Comparison of ENCODE assay signal across 29 cellular contexts in the genomic region with DNA sequence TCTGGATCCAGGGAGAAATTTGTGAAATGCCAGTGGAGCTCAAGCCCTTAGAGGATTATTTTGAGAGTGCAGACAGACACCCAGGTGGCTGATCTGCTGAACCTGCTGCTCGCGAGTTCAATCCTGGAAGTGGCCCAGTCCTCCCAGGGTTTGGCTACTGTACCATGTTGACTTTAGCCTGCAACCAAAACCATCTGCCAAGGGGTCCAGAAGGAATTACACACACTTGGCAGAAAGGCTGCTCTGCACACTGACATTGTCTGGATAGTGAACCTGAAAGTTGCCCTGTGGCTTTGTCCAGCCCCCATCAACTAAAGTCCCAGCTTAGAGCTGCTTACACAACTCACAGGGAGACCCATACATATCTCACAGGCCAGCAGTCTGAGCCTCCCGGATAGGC. TPM values are rescaled to one million over a fixed set of nuclear protein-coding genes. Genes with fewer than 3 reads are reported as not detected.
DNase-seq lines count a peak whose midpoint lies in the region; ATAC-seq, FAIRE-seq and TF ChIP-seq lines count a peak whose summit lies in the region.
"Had no signal": no experiment of that assay in that cellular context is flagged by ENCODE, and none has a peak within 500 bp of the region (broad histone marks: within the 10 kb centered on the region; RNA-seq: fewer than 3 reads in every experiment).

No MANE protein-coding gene starts in this region.

- no peak for TF ChIP-seq CTCF in pancreas (IDR thresholded peaks at IDR 0.05)

- H3K4me3 ChIP-seq in pancreas (no peak overlapping the region), Karpas-422 (ENCODE audit: low read length) (no peak overlapping the region)
- H3K4me3 ChIP-seq: BLaER1 treated with 17β-estradiol and CSF1 and Interleukin-3, amounts not matched to agents 10 nM and 100 nM; Peyer's patch; SK-N-MC had no signal

- H3K27ac ChIP-seq in pancreas (no peak overlapping the region), Karpas-422 (ENCODE audit: low read length) (no peak overlapping the region)
- H3K27ac ChIP-seq: Peyer's patch, SK-N-MC had no signal

- peaks cover 0 to 3% (median 0%) of the 10 kb centered on the region in 3 donors for H3K4me1 ChIP-seq in pancreas
- H3K4me1 ChIP-seq in Karpas-422 (ENCODE audit: low read length): no peaks in the 10 kb centered on the region
- H3K4me1 ChIP-seq: Caco-2, Peyer's patch had no signal

- DNase-seq in NCI-H82 (lab: John Stamatoyannopoulos, UW) (peak; percentile 39), NCI-H82 treated with DMSO at 0.1 percent for 48 hours (lab: John Stamatoyannopoulos, UW; ENCODE audit: unreplicated experiment) (no peak), NCI-H446 (lab: John Stamatoyannopoulos, UW) (peak; percentile 74 to 93), astrocyte of the hippocampus (ENCODE audit: low read depth, low spot score) (peak; percentile 20), pancreas (no peak), NCI-H1694 treated with DMSO at 0.1 percent for 48 hours (lab: John Stamatoyannopoulos, UW) (no peak), Karpas-422 (no peak)
- no peak for DNase-seq in activated CD8-positive, alpha-beta memory T cell treated with anti-CD3 and anti-CD28 coated beads, Interleukin-2, amount 50 U/mL, for 48 hours
- DNase-seq: Caco-2; CD8-positive, alpha-beta T cell; NCI-H1092; NCI-H1417 treated with DMSO at 0.1 percent for 48 hours; NCI-H187; NCI-H2081 treated with DMSO at 0.1 percent for 48 hours; NCI-H2171; NCI-H226; NCI-H774; Peyer's patch; SHP77 treated with DMSO at 0.1 percent for 48 hours had no signal

- intact Hi-C loops in pancreas (cut with DNase I): no loop called here

- no peaks in the 10 kb centered on the region for H4K20me1 ChIP-seq in Karpas-422 (ENCODE audit: insufficient read depth, low read depth, low read length)
- H4K20me1 ChIP-seq: BLaER1 treated with 17β-estradiol and CSF1 and Interleukin-3, amounts not matched to agents 10 nM and 100 nM had no signal

- no peak for FAIRE-seq in pancreas (lab: Jason Lieb, UNC)
- FAIRE-seq: GM19239 had no signal

- H3K36me3 ChIP-seq in pancreas (no peaks in the 10 kb centered on the region), Karpas-422 (ENCODE audit: insufficient read depth, low read length) (no peaks in the 10 kb centered on the region)
- H3K36me3 ChIP-seq: BLaER1 treated with 17β-estradiol and CSF1 and Interleukin-3, amounts not matched to agents 10 nM and 100 nM; Peyer's patch had no signal

- no peak overlapping the region for H3K9ac ChIP-seq in Karpas-422 (ENCODE audit: low read length)
- H3K9ac ChIP-seq: BLaER1 treated with 17β-estradiol and CSF1 and Interleukin-3, amounts not matched to agents 10 nM and 100 nM had no signal

- H3K27me3 ChIP-seq in pancreas (no peaks in the 10 kb centered on the region), Karpas-422 (ENCODE audit: low read length) (no peaks in the 10 kb centered on the region)
- H3K27me3 ChIP-seq: BLaER1 treated with 17β-estradiol and CSF1 and Interleukin-3, amounts not matched to agents 10 nM and 100 nM; Peyer's patch had no signal

- H3K4me2 ChIP-seq in Karpas-422 (ENCODE audit: low read depth, low read length, poor library complexity, severe bottlenecking): no peak overlapping the region

- H2AFZ ChIP-seq in Karpas-422 (ENCODE audit: low read length): no peak overlapping the region

- no peaks in the 10 kb centered on the region for H3K9me3 ChIP-seq in pancreas
- H3K9me3 ChIP-seq in Karpas-422 (ENCODE audit: low read length): no peaks in the 10 kb centered on the region
- H3K9me3 ChIP-seq: Caco-2, Peyer's patch had no signal

- ATAC-seq in pancreas: peak in 3 of 4 donors; percentile 27 to 55 (median 52)
- ATAC-seq: CD8-positive, alpha-beta T cell; HCT116 had no signal

- H3K79me2 ChIP-seq in Karpas-422 (ENCODE audit: low read length): no peaks in the 10 kb centered on the region

- H3K9me2 ChIP-seq in Karpas-422 (replicated peaks; ENCODE audit: insufficient read depth, low read length): no peaks in the 10 kb centered on the region

- 23 to 27% methylated on average over 3 of the region's 3 CpGs for WGBS in pancreas, 2 donors

RNA-seq across cellular contexts. Expression of gene PI3, which starts 21.6 kb away (rescaled TPM):
- 1 to 10 TPM in 2 of 6 donors, under 1 TPM in 1, not detected in 3; 0.67 to 1.9 (median 1.4) TPM for total RNA-seq in pancreas
- under 1 TPM; 0.40 to 0.72 TPM for polyA plus RNA-seq in pancreas
- total RNA-seq in Karpas-422 (2014; rRNA removed; shearing (Covaris generic); ENCODE audit: low replicate concordance): not detected in 2 replicates
- total RNA-seq: A172; CD8-positive, alpha-beta T cell; H4; M059J; T-helper 1 cell treated with Interleukin-12 subunit alpha and Interleukin-12 subunit beta and Interleukin-4 antibody, amounts not matched to agents 30 ng/mL and 1 ng/mL, for 36 hours had no signal
- polyA plus RNA-seq: AG04450 had no signal

RNA-seq across cellular contexts. Expression of gene WFDC12, which starts 28.9 kb away (rescaled TPM):
- total RNA-seq in pancreas: not detected
- polyA plus RNA-seq in pancreas: not detected
- not detected in 2 replicates for total RNA-seq in Karpas-422 (2014; rRNA removed; shearing (Covaris generic); ENCODE audit: low replicate concordance)
- total RNA-seq: A172; Caco-2; CD8-positive, alpha-beta T cell; H4; M059J; Peyer's patch; T-helper 1 cell treated with Interleukin-12 subunit alpha and Interleukin-12 subunit beta and Interleukin-4 antibody, amounts not matched to agents 30 ng/mL and 1 ng/mL, for 36 hours had no signal
- polyA plus RNA-seq: AG04450, IgD-negative memory B cell had no signal

RNA-seq across cellular contexts. Expression of gene WFDC5, which starts 38.2 kb away (rescaled TPM):
- total RNA-seq in pancreas: not detected
- not detected for polyA plus RNA-seq in pancreas
- total RNA-seq in Karpas-422 (2014; rRNA removed; shearing (Covaris generic); ENCODE audit: low replicate concordance): not detected in 2 replicates
- total RNA-seq: A172; Caco-2; CD8-positive, alpha-beta T cell; H4; M059J; Peyer's patch; T-helper 1 cell treated with Interleukin-12 subunit alpha and Interleukin-12 subunit beta and Interleukin-4 antibody, amounts not matched to agents 30 ng/mL and 1 ng/mL, for 36 hours had no signal
- polyA plus RNA-seq: AG04450, IgD-negative memory B cell had no signal

RNA-seq across cellular contexts. Expression of gene KCNS1, which starts 52.2 kb away (rescaled TPM):
- total RNA-seq in pancreas: 1 to 10 TPM in 1 of 6 donors, under 1 TPM in 4, not detected in 1; 0.04 to 1.3 (median 0.16) TPM
- polyA plus RNA-seq in pancreas: under 1 TPM; 0.04 to 0.05 TPM
- total RNA-seq in Karpas-422 (2014; rRNA removed; shearing (Covaris generic); ENCODE audit: low replicate concordance): not detected in 2 replicates
- total RNA-seq: A172; CD8-positive, alpha-beta T cell; H4 had no signal
- polyA plus RNA-seq: IgD-negative memory B cell had no signal

RNA-seq across cellular contexts. Expression of gene SEMG1, which starts 53.7 kb away (rescaled TPM):
- not detected for total RNA-seq in pancreas
- polyA plus RNA-seq in pancreas: not detected
- total RNA-seq in Karpas-422 (2014; rRNA removed; shearing (Covaris generic); ENCODE audit: low replicate concordance): not detected in 2 replicates
- total RNA-seq: A172; Caco-2; CD8-positive, alpha-beta T cell; H4; M059J; Peyer's patch; T-helper 1 cell treated with Interleukin-12 subunit alpha and Interleukin-12 subunit beta and Interleukin-4 antibody, amounts not matched to agents 30 ng/mL and 1 ng/mL, for 36 hours had no signal
- polyA plus RNA-seq: AG04450, IgD-negative memory B cell had no signal

Comparison
In these comparisons a context has a peak if more than half of its experiments do, and no peak if none do; other contexts are left out.
1. DNase-seq: peak in NCI-H82 (single experiment), NCI-H446 (2 of 2) and astrocyte of the hippocampus (single experiment); none in NCI-H82 treated with DMSO at 0.1 percent for 48 hours (single experiment), pancreas (0 of 6), NCI-H1694 treated with DMSO at 0.1 percent for 48 hours (single experiment), Karpas-422 (single experiment) and activated CD8-positive, alpha-beta memory T cell treated with anti-CD3 and anti-CD28 coated beads, Interleukin-2, amount 50 U/mL, for 48 hours (single experiment).